Comparison of ENCODE assay signal across 9 cellular contexts in genomic region chr13:73754727-73755292, GRCh38.
DNase-seq lines count a peak whose midpoint lies in the region; ATAC-seq and TF ChIP-seq lines count a peak whose summit lies in the region.
"Had no signal": no experiment of that assay in that cellular context is flagged by ENCODE, and none has a peak within 500 bp of the region (broad histone marks: within the 10 kb centered on the region; RNA-seq: fewer than 3 reads in every experiment).

No MANE protein-coding gene starts in this region.

- H3K4me1 ChIP-seq in tibial artery, result no peaks in the 10 kb centered on the region

- H3K4me3 ChIP-seq in kidney epithelial cell (ENCODE audit: low read depth, low read length) (no peak overlapping the region), tibial artery (no peak overlapping the region)

- TF ChIP-seq CTCF in kidney epithelial cell (IDR thresholded peaks at IDR 0.05; ENCODE audit: insufficient read depth, low read length, poor library complexity, severe bottlenecking) (peak; percentile 49), tibial artery (IDR thresholded peaks at IDR 0.05) (peak; percentile 58 to 72)

- no peak overlapping the region for H3K27ac ChIP-seq in tibial artery

- intact Hi-C loops in tibial artery (cut with DNase I; ENCODE audit: low total_unique reads), result loop anchor here (10.0 kb wide), 2 partner anchors 540 to 1470 kb away; no protein-coding TSS in a partner anchor

- H3K36me3 ChIP-seq in kidney epithelial cell (ENCODE audit: control insufficient read depth, insufficient read depth, low read length), result no peaks in the 10 kb centered on the region
- no peaks in the 10 kb centered on the region for H3K36me3 ChIP-seq in tibial artery

- ATAC-seq in GM19328 (IDR thresholded peaks at IDR 0.05; ENCODE audit: unreplicated experiment) (peak; percentile 77), HG03469 (IDR thresholded peaks at IDR 0.05; ENCODE audit: unreplicated experiment) (no peak)

- no peaks in the 10 kb centered on the region for H3K9me3 ChIP-seq in tibial artery

- no peaks in the 10 kb centered on the region for H3K27me3 ChIP-seq in kidney epithelial cell (ENCODE audit: control insufficient read depth, insufficient read depth, low read length)
- no peaks in the 10 kb centered on the region for H3K27me3 ChIP-seq in tibial artery

- DNase-seq in DMS53 treated with DMSO at 0.1 percent for 48 hours (lab: John Stamatoyannopoulos, UW; ENCODE audit: unreplicated experiment), result peak; percentile 27
- peak; percentile 22 for DNase-seq in HPDE6-E6E7 (ENCODE audit: extremely low spot score)
- peak; percentile 86 for DNase-seq in NCI-H82 (lab: John Stamatoyannopoulos, UW)
- DNase-seq in brain pericyte (ENCODE audit: low read depth, low spot score), result peak; percentile 42
- DNase-seq in kidney epithelial cell (ENCODE audit: low read depth), result no peak
- no peak for DNase-seq in tibial artery
- DNase-seq: activated naive CD8-positive, alpha-beta T cell treated with anti-CD3 and anti-CD28 coated beads, Interleukin-2, amount 10 ng/mL, durations not matched to agents 7 days and 5 days had no signal

Comparison
In these comparisons a context has a peak if more than half of its experiments do, and no peak if none do; other contexts are left out.
1. DNase-seq: peak in DMS53 treated with DMSO at 0.1 percent for 48 hours (single experiment), HPDE6-E6E7 (single experiment), NCI-H82 (single experiment) and brain pericyte (single experiment); none in kidney epithelial cell (single experiment) and tibial artery (0 of 2).